10 cellular contexts compared by ENCODE assay signal in genomic region chr7:137895301-137896201, GRCh38. TPM values are rescaled to one million over a fixed set of nuclear protein-coding genes. Genes with fewer than 3 reads are reported as not detected.
DNase-seq lines count a peak whose midpoint lies in the region; ATAC-seq lines count a peak whose summit lies in the region.
"Had no signal": no experiment of that assay in that cellular context is flagged by ENCODE, and none has a peak within 500 bp of the region (broad histone marks: within the 10 kb centered on the region; RNA-seq: fewer than 3 reads in every experiment).

No MANE protein-coding gene starts in this region.

- no peak overlapping the region for H2BK120ac ChIP-seq in mesendoderm (ENCODE audit: low read depth, low read length)

- H3K4me3 Mint-ChIP-seq in activated CD4-positive, alpha-beta T cell treated with anti-CD3 and anti-CD28 coated beads for 36 hours = no peak overlapping the region

- H3K9me3 Mint-ChIP-seq in activated CD4-positive, alpha-beta T cell treated with anti-CD3 and anti-CD28 coated beads for 36 hours (ENCODE audit: low read depth) = no peaks in the 10 kb centered on the region

- no CpG with 5 or more reads among the region's 8 CpGs for WGBS in mesendoderm (ENCODE audit: extremely low coverage, insufficient coverage, low lambda C conversion rate)

- H3K27me3 Mint-ChIP-seq in activated CD4-positive, alpha-beta T cell treated with anti-CD3 and anti-CD28 coated beads for 36 hours = no peaks in the 10 kb centered on the region

- H3K27ac Mint-ChIP-seq in activated CD4-positive, alpha-beta T cell treated with anti-CD3 and anti-CD28 coated beads for 36 hours = peak overlapping the region; percentile 83

- peaks cover 2% of the 10 kb centered on the region for H3K4me1 ChIP-seq in mesendoderm (ENCODE audit: control insufficient read depth, low read depth, low read length)

- H3K4ac ChIP-seq in mesendoderm (ENCODE audit: low read depth, low read length) = no peak overlapping the region

- DNase-seq in activated CD4-positive, alpha-beta T cell treated with anti-CD3 and anti-CD28 coated beads for 36 hours = peak; percentile 69
- no peak for DNase-seq in activated CD4-positive, alpha-beta T cell treated with anti-CD3 and anti-CD28 coated beads for 1 hour
- DNase-seq in mesendoderm = peak; percentile 32
- DNase-seq in inferior parietal cortex (ENCODE audit: extremely low spot score) = no peak
- DNase-seq in NCI-H510A treated with DMSO at 0.1 percent for 48 hours (lab: John Stamatoyannopoulos, UW) = no peak
- DNase-seq in middle frontal gyrus (ENCODE audit: extremely low spot score, low spot score) = no peak
- DNase-seq: Kasumi-1 had no signal

- H2BK5ac ChIP-seq in mesendoderm (ENCODE audit: low read length) = no peak overlapping the region

- no peak overlapping the region for H3K4me3 ChIP-seq in mesendoderm (ENCODE audit: low read length)
- H3K4me3 ChIP-seq: A549 had no signal

- H3K4me1 Mint-ChIP-seq in activated CD4-positive, alpha-beta T cell treated with anti-CD3 and anti-CD28 coated beads for 36 hours = peaks cover 40% of the 10 kb centered on the region

- intact Hi-C loops in activated CD4-positive, alpha-beta T cell treated with anti-CD3 and anti-CD28 coated beads for 36 hours (cut with DNase I, micrococcal nuclease) = loop anchor here in 1 of 2 experiments (1.0 kb wide), 1 partner anchor 22 kb away; no protein-coding TSS in a partner anchor

- no peaks in the 10 kb centered on the region for H3K27me3 ChIP-seq in mesendoderm (ENCODE audit: insufficient read depth, low read length, poor library complexity)

- no peak overlapping the region for H3K27ac ChIP-seq in mesendoderm (ENCODE audit: low read depth, low read length)
- H3K27ac ChIP-seq: A549 had no signal

- peaks cover 2% of the 10 kb centered on the region for H3K79me1 ChIP-seq in mesendoderm (ENCODE audit: low read length)

- POLR2A ChIA-PET in activated CD4-positive, alpha-beta T cell treated with anti-CD3 and anti-CD28 coated beads for 36 hours (lab: Charles Lee) = interaction anchor here (0.8 kb wide), 1 partner anchor 22 kb away, joined by 3 read pairs; no protein-coding TSS in a partner anchor

- H3K23ac ChIP-seq in mesendoderm (ENCODE audit: low read length) = no peak overlapping the region

- H3K18ac ChIP-seq in mesendoderm (ENCODE audit: low read length) = no peak overlapping the region

- no peak overlapping the region for H4K8ac ChIP-seq in mesendoderm (ENCODE audit: low read depth, low read length)

- H3K36me3 Mint-ChIP-seq in activated CD4-positive, alpha-beta T cell treated with anti-CD3 and anti-CD28 coated beads for 36 hours (ENCODE audit: low read depth) = peaks cover 39% of the 10 kb centered on the region

- no peak overlapping the region for H4K5ac ChIP-seq in mesendoderm (ENCODE audit: low read length)

- no peak overlapping the region for H2AK5ac ChIP-seq in mesendoderm (ENCODE audit: low read length)

- no peaks in the 10 kb centered on the region for H3K79me2 ChIP-seq in mesendoderm (ENCODE audit: control insufficient read depth, insufficient read depth, low read length)

- peaks cover 7% of the 10 kb centered on the region for H3K36me3 ChIP-seq in mesendoderm (ENCODE audit: control insufficient read depth, insufficient read depth, low read length)

- H2BK15ac ChIP-seq in mesendoderm (replicated peaks; ENCODE audit: low read depth) = no peak overlapping the region

- no peak overlapping the region for H3K4me2 ChIP-seq in mesendoderm (ENCODE audit: low read length)
- H3K4me2 ChIP-seq: A549 had no signal

- no peak overlapping the region for H3K9ac ChIP-seq in mesendoderm (ENCODE audit: low read length)

- no peak overlapping the region for H3K56ac ChIP-seq in mesendoderm (ENCODE audit: low read length)

- ATAC-seq in activated CD4-positive, alpha-beta T cell treated with anti-CD3 and anti-CD28 coated beads for 36 hours = peak; percentile 76
- peak; percentile 75 for ATAC-seq in GM21447 (IDR thresholded peaks at IDR 0.05; ENCODE audit: unreplicated experiment)
- ATAC-seq in HG03175 (IDR thresholded peaks at IDR 0.05; ENCODE audit: unreplicated experiment) = peak; percentile 67
- ATAC-seq: A549 had no signal

- CTCF ChIA-PET in activated CD4-positive, alpha-beta T cell treated with anti-CD3 and anti-CD28 coated beads for 36 hours (lab: Charles Lee) = interaction anchor here (0.6 to 1.5 kb wide), 9 partner anchors 8 to 233 kb away, joined by 3 to 6 read pairs (median 4); partner anchors contain the start of gene CREB3L2

RNA-seq across cellular contexts. Expression of gene DGKI, which starts 48.8 kb away (rescaled TPM):
- 1 to 10 TPM; 2.9 to 3.0 TPM for total RNA-seq in activated CD4-positive, alpha-beta T cell treated with anti-CD3 and anti-CD28 coated beads for 36 hours
- 0.15 TPM for polyA plus RNA-seq in mesendoderm (2013, experiment 1 of 2)
- polyA plus RNA-seq in mesendoderm (2013, experiment 2 of 2) = 0.22 TPM

Comparison
In these comparisons a context has a peak if more than half of its experiments do, and no peak if none do; other contexts are left out.
1. DNase-seq: peak in activated CD4-positive, alpha-beta T cell treated with anti-CD3 and anti-CD28 coated beads for 36 hours (single experiment) and mesendoderm (single experiment); none in activated CD4-positive, alpha-beta T cell treated with anti-CD3 and anti-CD28 coated beads for 1 hour (single experiment), inferior parietal cortex (single experiment), NCI-H510A treated with DMSO at 0.1 percent for 48 hours (single experiment) and middle frontal gyrus (single experiment).
2. Peak in every context shown above with its lines, with median percentiles within 50 percentile points of each other: ATAC-seq.